1 cellular context compared by ENCODE assay signal in genomic region chr12:110583137-110584059, GRCh38.
TF ChIP-seq lines count a peak whose summit lies in the region.

A gene with protein sequence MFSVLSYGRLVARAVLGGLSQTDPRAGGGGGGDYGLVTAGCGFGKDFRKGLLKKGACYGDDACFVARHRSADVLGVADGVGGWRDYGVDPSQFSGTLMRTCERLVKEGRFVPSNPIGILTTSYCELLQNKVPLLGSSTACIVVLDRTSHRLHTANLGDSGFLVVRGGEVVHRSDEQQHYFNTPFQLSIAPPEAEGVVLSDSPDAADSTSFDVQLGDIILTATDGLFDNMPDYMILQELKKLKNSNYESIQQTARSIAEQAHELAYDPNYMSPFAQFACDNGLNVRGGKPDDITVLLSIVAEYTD (minus strand): TSS chr12:110583318. CDS start chr12:110583031, 287 bp downstream.

TF ChIP-seq in K562, 482 proteins besides CTCF, POLR2A, EP300 and RAD21 (continued from another document and continues in another):
- TF ChIP-seq, protein P1, sequence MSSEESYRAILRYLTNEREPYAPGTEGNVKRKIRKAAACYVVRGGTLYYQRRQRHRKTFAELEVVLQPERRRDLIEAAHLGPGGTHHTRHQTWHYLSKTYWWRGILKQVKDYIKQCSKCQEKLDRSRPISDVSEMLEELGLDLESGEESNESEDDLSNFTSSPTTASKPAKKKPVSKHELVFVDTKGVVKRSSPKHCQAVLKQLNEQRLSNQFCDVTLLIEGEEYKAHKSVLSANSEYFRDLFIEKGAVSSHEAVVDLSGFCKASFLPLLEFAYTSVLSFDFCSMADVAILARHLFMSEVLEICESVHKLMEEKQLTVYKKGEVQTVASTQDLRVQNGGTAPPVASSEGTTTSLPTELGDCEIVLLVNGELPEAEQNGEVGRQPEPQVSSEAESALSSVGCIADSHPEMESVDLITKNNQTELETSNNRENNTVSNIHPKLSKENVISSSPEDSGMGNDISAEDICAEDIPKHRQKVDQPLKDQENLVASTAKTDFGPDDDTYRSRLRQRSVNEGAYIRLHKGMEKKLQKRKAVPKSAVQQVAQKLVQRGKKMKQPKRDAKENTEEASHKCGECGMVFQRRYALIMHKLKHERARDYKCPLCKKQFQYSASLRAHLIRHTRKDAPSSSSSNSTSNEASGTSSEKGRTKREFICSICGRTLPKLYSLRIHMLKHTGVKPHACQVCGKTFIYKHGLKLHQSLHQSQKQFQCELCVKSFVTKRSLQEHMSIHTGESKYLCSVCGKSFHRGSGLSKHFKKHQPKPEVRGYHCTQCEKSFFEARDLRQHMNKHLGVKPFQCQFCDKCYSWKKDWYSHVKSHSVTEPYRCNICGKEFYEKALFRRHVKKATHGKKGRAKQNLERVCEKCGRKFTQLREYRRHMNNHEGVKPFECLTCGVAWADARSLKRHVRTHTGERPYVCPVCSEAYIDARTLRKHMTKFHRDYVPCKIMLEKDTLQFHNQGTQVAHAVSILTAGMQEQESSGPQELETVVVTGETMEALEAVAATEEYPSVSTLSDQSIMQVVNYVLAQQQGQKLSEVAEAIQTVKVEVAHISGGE (CRISPR knock-in tag; IDR thresholded peaks at IDR 0.05): peak in 1 of 3 experiments; percentile 55; a peak in 1 of 6 replicates
- TF ChIP-seq PKNOX1 (IDR thresholded peaks at IDR 0.05) (peak; percentile 46), HMG20A (CRISPR knock-in tag; conservative IDR thresholded peaks at IDR 0.05) (no peak), CBFB (CRISPR knock-in tag; IDR thresholded peaks at IDR 0.05) (no peak), SMARCA4 (IDR thresholded peaks at IDR 0.05) (peak; percentile 52), NCOA1 (IDR thresholded peaks at IDR 0.05; ENCODE audit: low read depth) (no peak), ZFX (CRISPR knock-in tag; IDR thresholded peaks at IDR 0.05) (no peak), ZNF431 (CRISPR knock-in tag; IDR thresholded peaks at IDR 0.05) (0 out of 2 replicates have a peak, but pooled peaks have one; percentile 44), ZNF316 (IDR thresholded peaks at IDR 0.05) (no peak), MAZ (CRISPR knock-in tag; conservative IDR thresholded peaks at IDR 0.05 in 1 of 2, IDR thresholded peaks at IDR 0.05 in 1 of 2) (peak in 1 of 2 experiments; percentile 56; a peak in 2 of 4 replicates), BRD4 (IDR thresholded peaks at IDR 0.05) (no peak), NELFE (IDR thresholded peaks at IDR 0.05; ENCODE audit: insufficient read depth, insufficient read length) (no peak), PCBP1 (IDR thresholded peaks at IDR 0.05; ENCODE audit: low read depth, low read length, poor library complexity, severe bottlenecking) (no peak), CREM (IDR thresholded peaks at IDR 0.05; ENCODE audit: low read depth) (peak; percentile 51; the same call in 1 of the 2 replicates), ZNF277 (CRISPR knock-in tag; IDR thresholded peaks at IDR 0.05; ENCODE audit: borderline replicate concordance) (no peak), ASH1L (IDR thresholded peaks at IDR 0.05; ENCODE audit: borderline replicate concordance, low read depth, partially characterized antibody) (no peak), SIX5 (IDR thresholded peaks at IDR 0.05; ENCODE audit: borderline replicate concordance in 1 of 2, insufficient read depth in 1 of 2, low read depth in 1 of 2, low read length in 2 of 2) (peak; percentile 44 to 47; a peak in 3 of 4 replicates), TAF1 (IDR thresholded peaks at IDR 0.05; ENCODE audit: control insufficient read depth, extremely low read depth, insufficient read depth, low read length, severe bottlenecking) (peak; percentile 92), ZBTB1 (CRISPR knock-in tag; IDR thresholded peaks at IDR 0.05; ENCODE audit: borderline replicate concordance, low read depth) (no peak), ZMIZ1 (IDR thresholded peaks at IDR 0.05; ENCODE audit: low read depth in 2 of 2, low read length in 2 of 2) (no peak), HBP1 (CRISPR knock-in tag; IDR thresholded peaks at IDR 0.05) (no peak), RB1 (IDR thresholded peaks at IDR 0.05; ENCODE audit: low read depth) (peak; percentile 81), TBP (optimal IDR thresholded peaks at IDR 0.05; ENCODE audit: low read depth, low read length) (peak; percentile 68), ESRRA (IDR thresholded peaks at IDR 0.05; ENCODE audit: borderline replicate concordance, low read depth) (no peak), SAFB2 (IDR thresholded peaks at IDR 0.05; ENCODE audit: borderline replicate concordance, low read depth, low read length, severe bottlenecking) (no peak), RFX7 (CRISPR knock-in tag; IDR thresholded peaks at IDR 0.05) (no peak), BRCA1 (IDR thresholded peaks at IDR 0.05) (no peak), BRCA1 (CRISPR knock-in tag; IDR thresholded peaks at IDR 0.05) (no peak), U2AF1 (optimal IDR thresholded peaks at IDR 0.05; ENCODE audit: low read depth, low read length) (no peak), ZNF436 (CRISPR knock-in tag; IDR thresholded peaks at IDR 0.05) (no peak), ZNF3 (CRISPR knock-in tag; IDR thresholded peaks at IDR 0.05) (no peak), POLR2H (tag; IDR thresholded peaks at IDR 0.05; ENCODE audit: low read depth) (peak; percentile 14; the same call in 1 of the 2 replicates), MLX (CRISPR knock-in tag; conservative IDR thresholded peaks at IDR 0.05) (no peak), NFATC3 (IDR thresholded peaks at IDR 0.05) (no peak), THAP12 (CRISPR knock-in tag; IDR thresholded peaks at IDR 0.05) (peak; percentile 83), TCF7 (IDR thresholded peaks at IDR 0.05; ENCODE audit: borderline replicate concordance) (no peak), HIVEP1 (CRISPR knock-in tag; IDR thresholded peaks at IDR 0.05) (no peak), C11orf30 (IDR thresholded peaks at IDR 0.05; ENCODE audit: low read depth) (no peak), POLR2AphosphoS2 (IDR thresholded peaks at IDR 0.05; ENCODE audit: low read length) (no peak), ZSCAN29 (IDR thresholded peaks at IDR 0.05) (no peak)
- TF ChIP-seq, protein P2, sequence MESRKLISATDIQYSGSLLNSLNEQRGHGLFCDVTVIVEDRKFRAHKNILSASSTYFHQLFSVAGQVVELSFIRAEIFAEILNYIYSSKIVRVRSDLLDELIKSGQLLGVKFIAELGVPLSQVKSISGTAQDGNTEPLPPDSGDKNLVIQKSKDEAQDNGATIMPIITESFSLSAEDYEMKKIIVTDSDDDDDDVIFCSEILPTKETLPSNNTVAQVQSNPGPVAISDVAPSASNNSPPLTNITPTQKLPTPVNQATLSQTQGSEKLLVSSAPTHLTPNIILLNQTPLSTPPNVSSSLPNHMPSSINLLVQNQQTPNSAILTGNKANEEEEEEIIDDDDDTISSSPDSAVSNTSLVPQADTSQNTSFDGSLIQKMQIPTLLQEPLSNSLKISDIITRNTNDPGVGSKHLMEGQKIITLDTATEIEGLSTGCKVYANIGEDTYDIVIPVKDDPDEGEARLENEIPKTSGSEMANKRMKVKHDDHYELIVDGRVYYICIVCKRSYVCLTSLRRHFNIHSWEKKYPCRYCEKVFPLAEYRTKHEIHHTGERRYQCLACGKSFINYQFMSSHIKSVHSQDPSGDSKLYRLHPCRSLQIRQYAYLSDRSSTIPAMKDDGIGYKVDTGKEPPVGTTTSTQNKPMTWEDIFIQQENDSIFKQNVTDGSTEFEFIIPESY (CRISPR knock-in tag; IDR thresholded peaks at IDR 0.05): no peak
- TF ChIP-seq, protein P3, sequence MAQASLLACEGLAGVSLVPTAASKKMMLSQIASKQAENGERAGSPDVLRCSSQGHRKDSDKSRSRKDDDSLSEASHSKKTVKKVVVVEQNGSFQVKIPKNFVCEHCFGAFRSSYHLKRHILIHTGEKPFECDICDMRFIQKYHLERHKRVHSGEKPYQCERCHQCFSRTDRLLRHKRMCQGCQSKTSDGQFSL (CRISPR knock-in tag; IDR thresholded peaks at IDR 0.05): 0 out of 2 replicates have a peak, but pooled peaks have one; percentile 23
- TF ChIP-seq, protein P3 (tag; IDR thresholded peaks at IDR 0.05): peak in 1 of 2 experiments; percentile 17; a peak in 1 of 4 replicates
- TF ChIP-seq, protein P4, sequence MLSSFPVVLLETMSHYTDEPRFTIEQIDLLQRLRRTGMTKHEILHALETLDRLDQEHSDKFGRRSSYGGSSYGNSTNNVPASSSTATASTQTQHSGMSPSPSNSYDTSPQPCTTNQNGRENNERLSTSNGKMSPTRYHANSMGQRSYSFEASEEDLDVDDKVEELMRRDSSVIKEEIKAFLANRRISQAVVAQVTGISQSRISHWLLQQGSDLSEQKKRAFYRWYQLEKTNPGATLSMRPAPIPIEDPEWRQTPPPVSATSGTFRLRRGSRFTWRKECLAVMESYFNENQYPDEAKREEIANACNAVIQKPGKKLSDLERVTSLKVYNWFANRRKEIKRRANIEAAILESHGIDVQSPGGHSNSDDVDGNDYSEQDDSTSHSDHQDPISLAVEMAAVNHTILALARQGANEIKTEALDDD (IDR thresholded peaks at IDR 0.05): no peak
